Comparison of ENCODE assay signal across 9 cellular contexts in genomic region chr20:46699651-46700359, GRCh38.
A peak's percentile ranks its signal among the peaks of the same experiment; 100 is the strongest.
DNase-seq lines count a peak whose midpoint lies in the region; ATAC-seq, FAIRE-seq and TF ChIP-seq lines count a peak whose summit lies in the region.
"Had no signal": no experiment of that assay in that cellular context is flagged by ENCODE, and none has a peak within 500 bp of the region (broad histone marks: within the 10 kb centered on the region; RNA-seq: fewer than 3 reads in every experiment).

No MANE protein-coding gene starts in this region.

- DNase-seq in AG08395 (ENCODE audit: low spot score) = peak; percentile 36
- DNase-seq in HAP-1 (ENCODE audit: low spot score in 2 of 2) = peak; percentile 50 to 56
- DNase-seq in fibroblast of the conjunctiva (ENCODE audit: low read depth) = peak; percentile 22
- DNase-seq in RCC 7860 (ENCODE audit: low spot score) = no peak
- no peak for DNase-seq in stimulated activated CD4-positive, alpha-beta T cell treated with anti-CD3 and anti-CD28 coated beads, Interleukin-2, amount 100 ng/mL, for 24 hours

- H3K27me3 ChIP-seq in HAP-1 (ENCODE audit: low read depth) = no peaks in the 10 kb centered on the region

- peaks cover 18% of the 10 kb centered on the region for H3K4me1 ChIP-seq in HAP-1

- H3K9me3 ChIP-seq in HAP-1 = no peaks in the 10 kb centered on the region

- ATAC-seq in SK-N-SH treated with all-trans-retinoic acid at 6 μM for 48 hours (peak; percentile 72), HG03196 (IDR thresholded peaks at IDR 0.05; ENCODE audit: unreplicated experiment) (no peak), GM19467 (IDR thresholded peaks at IDR 0.05; ENCODE audit: unreplicated experiment) (no peak)

- FAIRE-seq in RCC 7860 (lab: Jason Lieb, UNC) = no peak
- FAIRE-seq: GM18507 had no signal

- no peaks in the 10 kb centered on the region for H3K36me3 ChIP-seq in HAP-1 (replicated peaks)

- in situ Hi-C loops in HAP-1 (cut with MboI; ENCODE audit: low sequenced_read_pairs) = no loop called here

- H3K4me3 ChIP-seq in HAP-1 = no peak overlapping the region

TF ChIP-seq in SK-N-SH treated with all-trans-retinoic acid at 6 μM for 48 hours, 23 proteins besides CTCF, POLR2A, EP300 and RAD21:
- TF ChIP-seq TCF4 (CRISPR knock-in tag; IDR thresholded peaks at IDR 0.05; ENCODE audit: borderline replicate concordance) (no peak), PATZ1 (CRISPR knock-in tag; IDR thresholded peaks at IDR 0.05; ENCODE audit: borderline replicate concordance) (no peak), PPARA (CRISPR knock-in tag; IDR thresholded peaks at IDR 0.05; ENCODE audit: borderline replicate concordance) (no peak), CREB5 (CRISPR knock-in tag; IDR thresholded peaks at IDR 0.05; ENCODE audit: low read depth) (no peak), POU6F1 (CRISPR knock-in tag; IDR thresholded peaks at IDR 0.05; ENCODE audit: borderline replicate concordance, low read depth) (no peak), ISL1 (CRISPR knock-in tag; IDR thresholded peaks at IDR 0.05) (no peak), SNAI2 (CRISPR knock-in tag; IDR thresholded peaks at IDR 0.05) (no peak), ESRRG (CRISPR knock-in tag; IDR thresholded peaks at IDR 0.05) (no peak), RARB (CRISPR knock-in tag; IDR thresholded peaks at IDR 0.05) (no peak), ZNF70 (CRISPR knock-in tag; IDR thresholded peaks at IDR 0.05) (no peak), ZFP3 (CRISPR knock-in tag; IDR thresholded peaks at IDR 0.05) (no peak), ZFP30 (CRISPR knock-in tag; IDR thresholded peaks at IDR 0.05) (no peak), ZNF565 (CRISPR knock-in tag; conservative IDR thresholded peaks at IDR 0.05; ENCODE audit: low read depth) (no peak), BACH2 (CRISPR knock-in tag; IDR thresholded peaks at IDR 0.05; ENCODE audit: borderline replicate concordance) (no peak)

Comparison
In these comparisons a context has a peak if more than half of its experiments do, and no peak if none do; other contexts are left out.
1. DNase-seq: peak in AG08395 (single experiment), HAP-1 (2 of 2) and fibroblast of the conjunctiva (single experiment); none in RCC 7860 (single experiment) and stimulated activated CD4-positive, alpha-beta T cell treated with anti-CD3 and anti-CD28 coated beads, Interleukin-2, amount 100 ng/mL, for 24 hours (0 of 2).